39 cellular contexts compared by ENCODE assay signal in the genomic region with DNA sequence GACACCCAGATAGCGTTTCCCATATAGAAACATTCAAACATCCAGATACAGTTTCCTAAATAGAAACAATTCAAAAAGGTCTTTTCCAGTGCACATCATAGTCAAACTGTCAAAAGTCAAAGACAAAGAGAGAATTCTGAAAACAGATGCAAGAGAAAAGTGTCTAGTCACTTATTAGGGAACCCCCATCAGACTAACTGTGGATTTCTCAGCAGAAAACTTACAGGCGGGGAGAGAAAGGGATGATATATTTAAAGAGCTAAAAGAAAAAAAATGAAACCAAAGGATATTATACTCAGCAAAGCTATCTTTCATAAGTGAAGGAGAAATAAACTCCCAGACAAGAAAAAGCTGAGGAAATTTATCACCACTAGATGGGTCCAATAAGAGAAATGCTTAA. TPM values are rescaled to one million over a fixed set of nuclear protein-coding genes. Genes with fewer than 3 reads are reported as not detected.
"Had no signal": no experiment of that assay in that cellular context is flagged by ENCODE, and none has a peak within 500 bp of the region (broad histone marks: within the 10 kb centered on the region; RNA-seq: fewer than 3 reads in every experiment).

No MANE protein-coding gene starts in this region.

- DNase-seq: Karpas-422, Kasumi-1, MG63, MM.1S, MV-4-11, NCI-H1048, NCI-H1092, NCI-H1092 treated with DMSO at 0.1 percent for 48 hours, NCI-H1105, NCI-H1105 treated with DMSO at 0.1 percent for 48 hours, NCI-H1417, NCI-H1417 treated with DMSO at 0.1 percent for 48 hours, NCI-H1436, NCI-H1436 treated with DMSO at 0.1 percent for 48 hours, NCI-H146, NCI-H1694, NCI-H1694 treated with DMSO at 0.1 percent for 48 hours, NCI-H187, NCI-H187 treated with DMSO at 0.1 percent for 48 hours, NCI-H1930, NCI-H2029, NCI-H2029 treated with DMSO at 0.1 percent for 48 hours, NCI-H2081, NCI-H2081 treated with DMSO at 0.1 percent for 48 hours, NCI-H2107, NCI-H2171, NCI-H2171 treated with DMSO at 0.1 percent for 48 hours, NCI-H2227 treated with DMSO at 0.1 percent for 48 hours, NCI-H226, NCI-H345, NCI-H446, NCI-H446 treated with DMSO at 0.1 percent for 48 hours, NCI-H510A, NCI-H510A treated with DMSO at 0.1 percent for 48 hours, NCI-H524 had no signal

- H3K36me3 ChIP-seq: MG63 had no signal

- H3K27me3 ChIP-seq: MG63 had no signal

- H3K4me3 ChIP-seq: MG63 had no signal

- H3K9me3 ChIP-seq: MG63 had no signal

RNA-seq across cellular contexts. Expression of a gene that starts 22.3 kb away (rescaled TPM):
- total RNA-seq: LHCN-M2, MCF 10A, NCI-H460 had no signal

RNA-seq across cellular contexts. Expression of a gene that starts 27.3 kb away (rescaled TPM):
- total RNA-seq: LHCN-M2, M059J, MCF 10A, NCI-H460 had no signal
